In the genomic region with DNA sequence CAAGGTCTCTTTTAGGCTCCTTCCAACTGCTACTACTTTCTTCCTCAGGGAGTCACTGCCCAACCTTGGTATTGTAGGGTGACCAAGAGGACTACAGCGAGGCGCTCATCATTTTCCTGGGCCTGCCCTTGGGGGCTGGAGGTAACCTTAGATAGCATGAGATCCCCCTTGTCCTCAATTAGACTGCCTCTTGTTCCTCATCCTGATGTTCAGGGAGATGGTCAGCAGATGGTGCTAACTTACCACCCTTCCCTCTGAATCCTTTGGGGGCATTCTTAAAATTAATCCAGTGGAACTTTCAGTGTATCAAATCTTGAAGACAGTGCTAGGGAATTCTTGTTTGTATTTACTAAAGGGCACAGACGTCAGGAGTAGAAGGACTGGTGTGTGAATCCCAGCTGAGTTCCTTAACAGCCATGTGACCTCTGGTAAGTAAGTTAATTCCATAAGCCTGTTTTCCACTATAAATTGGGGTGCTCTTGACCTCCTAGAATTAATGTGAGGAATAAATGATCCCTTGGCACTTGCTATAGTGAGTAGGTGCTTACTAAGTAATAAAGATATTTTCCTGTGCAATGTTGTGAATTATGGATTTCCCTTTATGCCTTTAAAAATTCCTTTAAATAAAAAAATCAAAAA, we compare ENCODE assay signal across 8 cellular contexts. TPM values are rescaled to one million over a fixed set of nuclear protein-coding genes. Genes with fewer than 3 reads are reported as not detected.
DNase-seq lines count a peak whose midpoint lies in the region; ATAC-seq, FAIRE-seq and TF ChIP-seq lines count a peak whose summit lies in the region.

No MANE protein-coding gene starts in this region.

- no peak for ATAC-seq in T-cell (replicated peaks in 1 of 4)
- no peak for ATAC-seq in HG03457 (IDR thresholded peaks at IDR 0.05; ENCODE audit: unreplicated experiment)
- no peak for ATAC-seq in GM18909 (IDR thresholded peaks at IDR 0.05; ENCODE audit: poor library complexity, unreplicated experiment)

- no peak overlapping the region for H2BK12ac ChIP-seq in H1 (ENCODE audit: low read depth, low read length)

- no peak overlapping the region for H4K91ac ChIP-seq in H1 (replicated peaks; ENCODE audit: insufficient read length, low read length)

- H3K36me3 Mint-ChIP-seq in T-cell, result no peaks in the 10 kb centered on the region

- H3K27me3 ChIP-seq in Peyer's patch (no peaks in the 10 kb centered on the region), H1 (replicated peaks in 1 of 4; ENCODE audit: control insufficient read depth in 3 of 4, extremely low read depth in 1 of 4, insufficient read depth in 3 of 4, low read length in 3 of 4) (no peaks in the 10 kb centered on the region), ovary (no peaks in the 10 kb centered on the region)

- no peak overlapping the region for H3K27ac Mint-ChIP-seq in T-cell

- H3K9me3 Mint-ChIP-seq in T-cell, result no peaks in the 10 kb centered on the region

- intact Hi-C loops in ovary (cut with DNase I), result loop anchor here in 3 of 4 donors (2.0 to 5.0 kb wide), 3 partner anchors 82 to 84 kb away; no protein-coding TSS in a partner anchor

- no peak overlapping the region for H3K4ac ChIP-seq in H1 (replicated peaks; ENCODE audit: insufficient read length, low read depth, low read length)

- DNase-seq in EH (ENCODE audit: low read depth) (peak; percentile 68), HuH-7 (ENCODE audit: low spot score) (peak; percentile 82), Peyer's patch (peak in 1 of 3 donors; percentile 44), H1 (ENCODE audit: low read depth in 1 of 2, low spot score in 2 of 2) (peak; percentile 21 to 56), ovary (peak in 2 of 5 donors; percentile 27 to 70), T-cell (no peak)

- H4K20me1 ChIP-seq in H1 (replicated peaks in 1 of 2; ENCODE audit: control insufficient read depth in 1 of 2, insufficient read depth in 2 of 2, low read length in 2 of 2), result peaks cover 0 to under 1% of the 10 kb centered on the region in 2 experiments

- peak in 5 of 6 experiments; percentile 32 to 60 (median 54) for TF ChIP-seq CTCF in Peyer's patch (IDR thresholded peaks at IDR 0.05)
- peak; percentile 26 to 83 (median 81) for TF ChIP-seq CTCF in H1 (IDR thresholded peaks at IDR 0.05; ENCODE audit: control extremely low read depth in 1 of 3, insufficient read depth in 1 of 3, low read depth in 1 of 3, low read length in 3 of 3)
- peak; percentile 39 to 85 (median 78) for TF ChIP-seq CTCF in ovary (IDR thresholded peaks at IDR 0.05)

- H3K36me3 ChIP-seq in Peyer's patch, result no peaks in the 10 kb centered on the region
- no peaks in the 10 kb centered on the region for H3K36me3 ChIP-seq in H1 (ENCODE audit: control insufficient read depth in 2 of 4, insufficient read depth in 4 of 4, low read length in 3 of 4)
- H3K36me3 ChIP-seq in ovary, result no peaks in the 10 kb centered on the region

- peaks cover 6% of the 10 kb centered on the region in 3 donors for H3K4me1 Mint-ChIP-seq in T-cell

- H3K79me2 ChIP-seq in H1 (ENCODE audit: control insufficient read depth in 1 of 2, insufficient read depth in 2 of 2, low read length in 2 of 2), result peaks cover 0 to 5% of the 10 kb centered on the region in 2 experiments; a peak in 2 of 4 replicates

- FAIRE-seq in H1 (lab: Jason Lieb, UNC), result peak; percentile 83

- TF ChIP-seq RAD21 in H1 (IDR thresholded peaks at IDR 0.05 in 1 of 2, conservative IDR thresholded peaks at IDR 0.05 in 1 of 2; ENCODE audit: low read depth in 2 of 2, low read length in 2 of 2), result peak; percentile 94 to 97

- no peak overlapping the region for H3K4me3 Mint-ChIP-seq in T-cell

- no peak overlapping the region for H4K5ac ChIP-seq in H1 (ENCODE audit: insufficient read length, low read depth, low read length)

- H3K23ac ChIP-seq in H1 (ENCODE audit: insufficient read length), result no peak overlapping the region

- no peak overlapping the region for H2AK5ac ChIP-seq in H1 (ENCODE audit: low read depth, low read length)

- no peaks in the 10 kb centered on the region for H3K9me3 ChIP-seq in Peyer's patch
- no peaks in the 10 kb centered on the region for H3K9me3 ChIP-seq in H1 (ENCODE audit: insufficient read depth in 2 of 2, low read depth in 1 of 2, low read length in 1 of 2)
- H3K9me3 ChIP-seq in ovary, result no peaks in the 10 kb centered on the region

- no peak for TF ChIP-seq EP300 in H1 (IDR thresholded peaks at IDR 0.05; ENCODE audit: borderline replicate concordance in 1 of 2, low read depth in 2 of 2, low read length in 2 of 2)
- TF ChIP-seq EP300 in ovary (IDR thresholded peaks at IDR 0.05), result no peak

- POLR2A ChIA-PET in H1 (lab: Charles Lee; ENCODE audit: partially characterized antibody), result interaction anchor here (1.7 to 8.7 kb wide), 2 partner anchors 87 to 110 kb away, joined by 4 to 94 read pairs; no protein-coding TSS in a partner anchor
- POLR2A ChIA-PET in T-cell (lab: Charles Lee), result no interaction called here

- H2BK20ac ChIP-seq in H1 (ENCODE audit: low read length), result no peak overlapping the region

- H3K56ac ChIP-seq in H1 (replicated peaks; ENCODE audit: insufficient read length, low read depth, low read length), result no peak overlapping the region

- H2BK15ac ChIP-seq in H1 (ENCODE audit: low read length), result no peak overlapping the region

- no peak overlapping the region for H3K9ac ChIP-seq in H1 (replicated peaks in 1 of 4; ENCODE audit: extremely low read depth in 1 of 4, low read depth in 3 of 4, low read length in 3 of 4)

- TF ChIP-seq POLR2A in Peyer's patch (IDR thresholded peaks at IDR 0.05) (no peak), H1 (IDR thresholded peaks at IDR 0.05; ENCODE audit: control extremely low read depth in 1 of 2, low read depth in 2 of 2, low read length in 2 of 2) (no peak), ovary (IDR thresholded peaks at IDR 0.05) (no peak)

- no peaks in the 10 kb centered on the region for H3K79me1 ChIP-seq in H1 (ENCODE audit: low read depth, low read length)

- 31% methylated on average over 3 of the region's 3 CpGs; no CpG with 5 or more reads in 1 of the 2 experiments for WGBS in H1 (ENCODE audit: extremely low coverage in 1 of 2, insufficient coverage in 1 of 2, insufficient read length in 1 of 2, insufficient replicate concordance in 2 of 2, low coverage in 1 of 2, low lambda C conversion rate in 2 of 2, missing lambda C conversion rate in 1 of 2), 2 experiments
- 0 to 6% (median 4%) methylated on average over 3 of the region's 3 CpGs for WGBS in ovary, 3 donors

- no peaks in the 10 kb centered on the region for H3K4me1 ChIP-seq in Peyer's patch
- no peaks in the 10 kb centered on the region; a peak in 1 of 7 replicates for H3K4me1 ChIP-seq in H1 (replicated peaks in 1 of 4; ENCODE audit: control insufficient read depth in 3 of 4, insufficient read depth in 4 of 4, low read length in 3 of 4)
- no peaks in the 10 kb centered on the region for H3K4me1 ChIP-seq in ovary (ENCODE audit: insufficient read depth)

- H2AFZ ChIP-seq in H1 (ENCODE audit: low read length), result no peak overlapping the region

- no peak overlapping the region for H2BK120ac ChIP-seq in H1 (replicated peaks; ENCODE audit: low read depth, low read length)

- H2BK5ac ChIP-seq in H1 (ENCODE audit: low read depth, low read length), result no peak overlapping the region

- no peaks in the 10 kb centered on the region for H3K27me3 Mint-ChIP-seq in T-cell

- CTCF ChIA-PET in H1 (lab: Charles Lee; ENCODE audit: partially characterized antibody), result interaction anchor here (0.9 to 11.8 kb wide), 9 partner anchors 13 to 109 kb away, joined by 3 to 123 read pairs (median 5); a partner anchor contains a TSS
- CTCF ChIA-PET in T-cell (lab: Charles Lee), result no interaction called here

- H3K4me3 ChIP-seq in Peyer's patch (no peak overlapping the region), H1 (ENCODE audit: extremely low read depth in 1 of 4, insufficient read depth in 2 of 4, low read depth in 3 of 4, low read length in 4 of 4) (no peak overlapping the region), ovary (no peak overlapping the region)

- H3K14ac ChIP-seq in H1 (ENCODE audit: insufficient read length), result no peak overlapping the region

- no peak overlapping the region for H3K18ac ChIP-seq in H1 (ENCODE audit: extremely low read depth, low read length)

- H4K8ac ChIP-seq in H1 (ENCODE audit: extremely low read depth, insufficient read depth, low read length), result no peak overlapping the region

- peaks cover 2% of the 10 kb centered on the region for H3K23me2 ChIP-seq in H1 (ENCODE audit: low read depth, low read length)

- H3K27ac ChIP-seq in Peyer's patch (no peak overlapping the region), H1 (ENCODE audit: low read depth, low read length) (no peak overlapping the region), ovary (no peak overlapping the region)

- no peak overlapping the region for H3K4me2 ChIP-seq in H1 (ENCODE audit: insufficient read depth in 1 of 2, low read depth in 2 of 2, low read length in 2 of 2)

RNA-seq across cellular contexts. Expression of a gene that starts 4.1 kb away (rescaled TPM):
- total RNA-seq in Peyer's patch (10 to 100 TPM; 42.2 to 61.9 (median 53.5) TPM), ovary (10 to 100 TPM; 37.1 to 44.2 (median 41.1) TPM), T-cell (10 to 100 TPM; 32.6 to 54.4 (median 51.1) TPM)
- 53.6 and 56.4 TPM in 2 replicates for total RNA-seq in H1 (2021; fragmentation: NEBNext Ultra II Directional; extraction: Animal tissue kit (Norgen Biotek cat#: 25700))
- polyA plus RNA-seq in H1 (2011; rRNA removed) (9.7 and 10.5 TPM in 2 replicates), ovary (10 to 100 TPM; 19.0 to 44.4 TPM)
- 30.8 TPM for polyA plus RNA-seq in H1 (2011; cell fraction: cytosol; rRNA removed)
- 7.8 TPM for polyA plus RNA-seq in H1 (2011; cell fraction: nucleus; rRNA removed)
- polyA plus RNA-seq in H1 (2012, experiment 1 of 2), result 36.5 to 56.0 TPM (median 38.5 TPM) in 4 replicates
- polyA plus RNA-seq in H1 (2012, experiment 2 of 2), result 2.3 TPM
- polyA plus RNA-seq in H1 (2013, experiment 1 of 2), result 20.1 TPM
- 18.7 TPM for polyA plus RNA-seq in H1 (2013, experiment 2 of 2)
- polyA minus RNA-seq in H1 (2011; rRNA and poly(A)+ RNA removed), result 18.1 and 20.7 TPM in 2 replicates
- polyA minus RNA-seq in H1 (2011; cell fraction: cytosol; rRNA and poly(A)+ RNA removed), result 19.3 TPM
- 16.2 TPM for polyA minus RNA-seq in H1 (2011; cell fraction: nucleus; rRNA and poly(A)+ RNA removed)

RNA-seq across cellular contexts. Expression of a gene that starts 22.1 kb away (rescaled TPM):
- total RNA-seq in Peyer's patch (10 to 100 TPM; 14.4 to 26.9 (median 17.8) TPM), ovary (10 to 100 TPM in 3 of 7 donors, 1 to 10 TPM in 4; 1.2 to 24.3 (median 4.6) TPM), T-cell (under 1 TPM; 0.16 to 0.67 (median 0.36) TPM)
- total RNA-seq in H1 (2021; fragmentation: NEBNext Ultra II Directional; extraction: Animal tissue kit (Norgen Biotek cat#: 25700)), result not detected in 2 replicates
- polyA plus RNA-seq in H1 (2011; rRNA removed) (0.02 TPM in 1 of 2 replicates, not detected in the other), ovary (10 to 100 TPM in 1 of 2 donors, 1 to 10 TPM in 1; 1.6 to 34.1 TPM)
- polyA plus RNA-seq in H1 (2011; cell fraction: cytosol; rRNA removed), result not detected
- 0.03 TPM for polyA plus RNA-seq in H1 (2011; cell fraction: nucleus; rRNA removed)
- polyA plus RNA-seq in H1 (2012, experiment 1 of 2), result not detected in 4 replicates
- not detected for polyA plus RNA-seq in H1 (2012, experiment 2 of 2)
- not detected for polyA plus RNA-seq in H1 (2013, experiment 1 of 2)
- polyA plus RNA-seq in H1 (2013, experiment 2 of 2), result not detected
- polyA minus RNA-seq in H1 (2011; rRNA and poly(A)+ RNA removed), result not detected in 2 replicates
- polyA minus RNA-seq in H1 (2011; cell fraction: cytosol; rRNA and poly(A)+ RNA removed), result not detected
- polyA minus RNA-seq in H1 (2011; cell fraction: nucleus; rRNA and poly(A)+ RNA removed), result not detected

RNA-seq across cellular contexts. Expression of a gene that starts 55.6 kb away (rescaled TPM):
- total RNA-seq in Peyer's patch (10 to 100 TPM in 3 of 4 donors, 1 to 10 TPM in 1; 6.5 to 23.1 (median 17.8) TPM), ovary (10 to 100 TPM; 23.2 to 41.1 (median 32.8) TPM), T-cell (10 to 100 TPM; 33.2 to 43.6 (median 36.7) TPM)
- 25.5 and 25.6 TPM in 2 replicates for total RNA-seq in H1 (2021; fragmentation: NEBNext Ultra II Directional; extraction: Animal tissue kit (Norgen Biotek cat#: 25700))
- polyA plus RNA-seq in H1 (2011; rRNA removed) (9.9 and 11.5 TPM in 2 replicates), ovary (10 to 100 TPM; 16.4 to 29.8 TPM)
- 21.5 TPM for polyA plus RNA-seq in H1 (2011; cell fraction: cytosol; rRNA removed)
- 12.1 TPM for polyA plus RNA-seq in H1 (2011; cell fraction: nucleus; rRNA removed)
- polyA plus RNA-seq in H1 (2012, experiment 1 of 2), result 14.4 to 21.3 TPM (median 16.1 TPM) in 4 replicates
- polyA plus RNA-seq in H1 (2012, experiment 2 of 2), result 17.9 TPM
- 22.8 TPM for polyA plus RNA-seq in H1 (2013, experiment 1 of 2)
- 20.5 TPM for polyA plus RNA-seq in H1 (2013, experiment 2 of 2)
- 9.0 and 10.2 TPM in 2 replicates for polyA minus RNA-seq in H1 (2011; rRNA and poly(A)+ RNA removed)
- 14.5 TPM for polyA minus RNA-seq in H1 (2011; cell fraction: cytosol; rRNA and poly(A)+ RNA removed)
- polyA minus RNA-seq in H1 (2011; cell fraction: nucleus; rRNA and poly(A)+ RNA removed), result 9.8 TPM

Comparison
In these comparisons a context has a peak if more than half of its experiments do, and no peak if none do; other contexts are left out.
1. DNase-seq: peak in EH (single experiment), HuH-7 (single experiment) and H1 (2 of 2); none in T-cell (0 of 34).
2. Peak in every context shown above with its lines, with median percentiles within 50 percentile points of each other: CTCF ChIP-seq.